ENCODE assay signal across 22 cellular contexts in genomic region chr14:32984531-32984930, GRCh38. TPM values are rescaled to one million over a fixed set of nuclear protein-coding genes. Genes with fewer than 3 reads are reported as not detected.
"Had no signal": no experiment of that assay in that cellular context is flagged by ENCODE, and none has a peak within 500 bp of the region (broad histone marks: within the 10 kb centered on the region; RNA-seq: fewer than 3 reads in every experiment).

No MANE protein-coding gene starts in this region.

- ATAC-seq: activated CD4-positive, CD25-positive, alpha-beta regulatory T cell treated with anti-CD3 and anti-CD28 coated beads, Interleukin-2, amount 50 U/mL, for 24 hours; left lung; natural killer cell treated with Interleukin-12 subunit alpha and Interleukin-12 subunit beta and Interleukin-15 and Interleukin-18, amount 100 ng/mL, for 72 hours; SK-N-SH treated with all-trans-retinoic acid at 6 μM for 48 hours; stimulated activated memory B cell treated with anti-CD40 and anti-IgM and Interleukin-4, amounts not matched to agents 10 μg/mL and 1 μg/mL and 100 μg/mL, for 72 hours; T-cell had no signal

- H3K36me3 ChIP-seq: ascending aorta, left lung, sigmoid colon, stomach, thoracic aorta, upper lobe of left lung had no signal

- H3K27me3 ChIP-seq: ascending aorta, left lung, sigmoid colon, stomach, upper lobe of left lung had no signal

- H3K4me1 ChIP-seq: ascending aorta, left lung, parathyroid adenoma, stomach, upper lobe of left lung had no signal

- H3K9me3 ChIP-seq: ascending aorta, left lung, sigmoid colon, stomach, thoracic aorta, upper lobe of left lung had no signal

- DNase-seq: activated CD4-positive, alpha-beta memory T cell treated with anti-CD3 and anti-CD28 coated beads, Interleukin-2, amount 10 ng/mL, durations not matched to agents 7 days and 5 days; activated CD4-positive, alpha-beta T cell treated with anti-CD3 and anti-CD28 coated beads, Interleukin-2, amount 10 ng/mL, durations not matched to agents 24 days and 14 days; activated effector memory CD4-positive, alpha-beta T cell treated with anti-CD3 and anti-CD28 coated beads, Interleukin-2, amount 50 U/mL, for 16 hours; left lung; nucleus accumbens; sigmoid colon; stimulated activated CD4-positive, alpha-beta T cell treated with anti-CD3 and anti-CD28 coated beads, Interleukin-15, amount 100 ng/mL, for 24 hours; stomach; T-cell; upper lobe of left lung had no signal

- H3K27ac ChIP-seq: ascending aorta, coronary artery, epithelial cell of prostate, left lung, parathyroid adenoma, sigmoid colon, stomach, thoracic aorta, upper lobe of left lung, VCaP had no signal

- H3K4me3 ChIP-seq: ascending aorta, coronary artery, left lung, lung, sigmoid colon, smooth muscle cell, stomach, thoracic aorta, upper lobe of left lung had no signal

RNA-seq across cellular contexts. Expression of gene NPAS3, which starts 45.9 kb away (rescaled TPM):
- total RNA-seq: activated CD4-positive, alpha-beta memory T cell treated with anti-CD3 and anti-CD28 coated beads, Interleukin-2, amount 10 ng/mL, durations not matched to agents 7 days and 5 days; activated CD4-positive, alpha-beta T cell treated with anti-CD3 and anti-CD28 coated beads, Interleukin-2, amount 10 ng/mL, durations not matched to agents 24 days and 14 days; ascending aorta; natural killer cell treated with Interleukin-12 subunit alpha and Interleukin-12 subunit beta and Interleukin-15 and Interleukin-18, amount 100 ng/mL, for 72 hours had no signal
